In the genomic region with DNA sequence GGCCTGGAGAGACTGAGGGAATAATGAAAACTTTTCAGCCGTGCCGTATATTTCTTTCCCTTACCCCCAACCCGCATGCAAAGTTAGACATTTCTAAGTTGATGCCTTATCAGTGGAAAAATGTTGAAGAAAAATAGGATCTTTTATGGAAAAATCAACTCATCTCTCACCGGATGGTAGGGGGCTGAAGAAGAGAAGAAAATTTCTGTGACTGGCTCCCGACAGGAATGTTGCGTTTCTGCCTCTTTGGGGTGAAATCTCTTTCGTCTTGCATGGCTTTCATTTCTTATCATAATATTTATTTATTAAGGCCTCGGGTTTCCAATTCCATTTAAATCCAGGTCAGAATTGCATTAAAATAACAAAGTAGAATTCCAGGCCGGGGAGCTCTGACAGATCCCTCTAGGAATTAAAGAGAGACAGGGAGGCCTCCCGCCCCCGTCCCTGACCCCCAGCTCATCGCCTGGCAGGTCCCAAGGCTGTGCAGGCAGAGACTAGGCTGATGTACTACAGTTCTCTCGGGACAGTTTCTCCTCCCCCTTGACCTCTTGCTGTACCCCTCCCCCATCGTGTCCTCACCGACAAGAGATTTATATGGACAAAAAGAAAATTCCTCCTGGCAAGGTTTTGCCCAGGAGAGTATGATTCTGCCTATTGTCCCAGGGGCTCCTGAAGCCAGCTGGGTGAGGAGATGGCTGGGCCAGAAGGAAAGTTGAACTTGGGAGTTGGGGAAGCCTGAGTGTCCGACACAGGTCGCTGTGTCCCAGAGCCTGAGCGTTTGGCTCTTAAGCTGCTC, we compare ENCODE assay signal across 11 cellular contexts. TPM values are rescaled to one million over a fixed set of nuclear protein-coding genes. Genes with fewer than 3 reads are reported as not detected.
DNase-seq lines count a peak whose midpoint lies in the region; ATAC-seq, FAIRE-seq and TF ChIP-seq lines count a peak whose summit lies in the region.
"Had no signal": no experiment of that assay in that cellular context is flagged by ENCODE, and none has a peak within 500 bp of the region (broad histone marks: within the 10 kb centered on the region; RNA-seq: fewer than 3 reads in every experiment).

No MANE protein-coding gene starts in this region.

- peak overlapping the region; percentile 95 for H3K4me2 ChIP-seq in astrocyte (ENCODE audit: low read length)

- no peak overlapping the region for H3K27ac Mint-ChIP-seq in astrocyte (ENCODE audit: unreplicated experiment)
- H3K27ac Mint-ChIP-seq: T-helper 2 cell treated with Interferon-gamma antibody and Interleukin-4, amounts not matched to agents 5 μg/mL and 100 μg/mL, for 36 hours had no signal

- peaks cover 48% of the 10 kb centered on the region for H3K4me1 Mint-ChIP-seq in astrocyte (ENCODE audit: low read depth, unreplicated experiment)

- H3K9ac ChIP-seq in astrocyte (ENCODE audit: low read length) (peak overlapping the region; percentile 70), iPS-20b (ENCODE audit: low read depth, low read length) (peak overlapping the region; percentile 50; the same call in 1 of the 2 replicates)

- H3K4me1 ChIP-seq in astrocyte (ENCODE audit: insufficient read depth, low read length) = peaks cover 41% of the 10 kb centered on the region
- H3K4me1 ChIP-seq in iPS-20b (ENCODE audit: insufficient read depth, low read length) = peaks cover 40% of the 10 kb centered on the region
- peaks cover 16 to 21% of the 10 kb centered on the region in 2 donors for H3K4me1 ChIP-seq in gastrocnemius medialis

- H3K27me3 Mint-ChIP-seq in astrocyte (ENCODE audit: low read depth, unreplicated experiment) = peaks cover 29% of the 10 kb centered on the region

- ATAC-seq in gastrocnemius medialis = no peak

- peaks cover 3% of the 10 kb centered on the region for H3K9me3 Mint-ChIP-seq in astrocyte (ENCODE audit: unreplicated experiment)
- H3K9me3 Mint-ChIP-seq: activated T-cell treated with anti-CD3 and anti-CD28 coated beads, Interleukin-2, amount 50 U/mL, for 4 hours; T-helper 2 cell treated with Interferon-gamma antibody and Interleukin-4, amounts not matched to agents 5 μg/mL and 100 μg/mL, for 36 hours had no signal

- FAIRE-seq in astrocyte (lab: Jason Lieb, UNC) = no peak

- peaks cover 39% of the 10 kb centered on the region for H3K79me2 ChIP-seq in astrocyte (ENCODE audit: insufficient read depth, low read length)

- TF ChIP-seq CTCF in astrocyte (IDR thresholded peaks at IDR 0.05; ENCODE audit: insufficient read depth, low read depth, low read length) (no peak), gastrocnemius medialis (IDR thresholded peaks at IDR 0.05 in 4 of 5, conservative IDR thresholded peaks at IDR 0.05 in 1 of 5) (no peak), GM13976 (IDR thresholded peaks at IDR 0.05; ENCODE audit: borderline replicate concordance, control extremely low read depth, extremely low read depth, insufficient read depth, missing control alignments) (no peak)

- peak overlapping the region; percentile 45 for H3K27ac ChIP-seq in astrocyte (ENCODE audit: low read depth, low read length)
- H3K27ac ChIP-seq in iPS-20b (ENCODE audit: low read length) = no peak overlapping the region
- no peak overlapping the region for H3K27ac ChIP-seq in gastrocnemius medialis

- H3K9me3 ChIP-seq in astrocyte (ENCODE audit: insufficient read depth, low read depth, low read length) (no peaks in the 10 kb centered on the region), iPS-20b (ENCODE audit: insufficient read depth, low read depth, low read length) (no peaks in the 10 kb centered on the region), gastrocnemius medialis (no peaks in the 10 kb centered on the region)

- peaks cover 43% of the 10 kb centered on the region for H4K20me1 ChIP-seq in astrocyte (ENCODE audit: insufficient read depth, low read length)

- in situ Hi-C loops in gastrocnemius medialis (cut with MboI; ENCODE audit: low sequenced_read_pairs in 4 of 4) (no loop called here), GM13976 (cut with MboI; ENCODE audit: low sequenced_read_pairs, unreplicated experiment) (loop anchor here (25.0 kb wide), 1 partner anchor 228 kb away; no protein-coding TSS in a partner anchor)

- intact Hi-C loops in gastrocnemius medialis (cut with DNase I; ENCODE audit: low total_unique reads) = no loop called here

- H3K36me3 Mint-ChIP-seq in astrocyte (ENCODE audit: low read depth, unreplicated experiment) = no peaks in the 10 kb centered on the region

- no peak for TF ChIP-seq POLR2A in gastrocnemius medialis (IDR thresholded peaks at IDR 0.05)

- H3K4me3 ChIP-seq in H7 (ENCODE audit: insufficient read depth, low read depth, low read length) (peak overlapping the region; percentile 55), astrocyte (ENCODE audit: insufficient read depth, low read depth, low read length) (peak overlapping the region; percentile 63), iPS-20b (ENCODE audit: low read length) (peak overlapping the region; percentile 68), gastrocnemius medialis (peak overlapping the region in 3 of 4 donors; percentile 46 to 68 (median 54))

- H3K36me3 ChIP-seq in H7 (replicated peaks; ENCODE audit: control insufficient read depth, insufficient read depth, low read length) (no peaks in the 10 kb centered on the region), astrocyte (ENCODE audit: insufficient read depth, low read length) (no peaks in the 10 kb centered on the region), iPS-20b (ENCODE audit: insufficient read depth, low read depth, low read length) (no peaks in the 10 kb centered on the region), gastrocnemius medialis (no peaks in the 10 kb centered on the region)

- peak overlapping the region; percentile 82 for H3K4me3 Mint-ChIP-seq in astrocyte (ENCODE audit: unreplicated experiment)
- H3K4me3 Mint-ChIP-seq: activated T-cell treated with anti-CD3 and anti-CD28 coated beads, Interleukin-2, amount 50 U/mL, for 4 hours had no signal

- peak; percentile 75 for DNase-seq in H7
- no peak for DNase-seq in astrocyte (ENCODE audit: low read depth)
- DNase-seq in gastrocnemius medialis = no peak
- no peak for DNase-seq in SHP77 treated with DMSO at 0.1 percent for 48 hours (lab: John Stamatoyannopoulos, UW)
- no peak for DNase-seq in GM13976 (ENCODE audit: low spot score)
- no peak for DNase-seq in NK-92 (lab: John Stamatoyannopoulos, UW; ENCODE audit: unreplicated experiment)
- DNase-seq: activated T-cell treated with anti-CD3 and anti-CD28 coated beads, Interleukin-2, amount 50 U/mL, for 4 hours; KBM-7; stimulated activated naive CD4-positive, alpha-beta T cell treated with Interleukin-2 at 50 U/mL for 16 hours had no signal

- no peak overlapping the region for H2AFZ ChIP-seq in astrocyte (ENCODE audit: low read depth, low read length)

- peaks cover 65% of the 10 kb centered on the region for H3K27me3 ChIP-seq in H7 (ENCODE audit: control insufficient read depth, insufficient read depth, low read length)
- H3K27me3 ChIP-seq in astrocyte (ENCODE audit: insufficient read depth, low read length) = peaks cover 8% of the 10 kb centered on the region
- peaks cover 88% of the 10 kb centered on the region for H3K27me3 ChIP-seq in iPS-20b (ENCODE audit: insufficient read depth, low read length)
- H3K27me3 ChIP-seq in gastrocnemius medialis = peaks cover 53 to 72% (median 64%) of the 10 kb centered on the region in 3 donors

RNA-seq across cellular contexts. Expression of gene SCUBE3, which starts 1.3 kb away (rescaled TPM):
- 0.45 and 0.70 TPM in 2 replicates for total RNA-seq in H7 (2014; rRNA removed; shearing (Covaris generic))
- total RNA-seq in astrocyte = 8.5 and 10.1 TPM in 2 replicates
- under 1 TPM in 2 of 4 donors, not detected in 2; 0.05 to 0.07 TPM for total RNA-seq in gastrocnemius medialis

RNA-seq across cellular contexts. Expression of gene ZNF76, which starts 44.5 kb away (rescaled TPM):
- total RNA-seq in H7 (2014; rRNA removed; shearing (Covaris generic)) = 13.8 and 17.2 TPM in 2 replicates
- total RNA-seq in astrocyte (12.7 and 13.5 TPM in 2 replicates), gastrocnemius medialis (10 to 100 TPM; 26.1 to 35.2 (median 27.5) TPM)
